1 cellular context compared by ENCODE assay signal in genomic region chr16:67183284-67183626, GRCh38.
TF ChIP-seq lines count a peak whose summit lies in the region.

No MANE protein-coding gene starts in this region.

TF ChIP-seq in HepG2, 621 proteins besides CTCF, POLR2A, EP300 and RAD21 (continued from another document and continues in another):
- 0 out of 2 replicates have a peak, but pooled peaks have one; percentile 75 for TF ChIP-seq ZSCAN5A (CRISPR knock-in tag; IDR thresholded peaks at IDR 0.05; ENCODE audit: borderline replicate concordance)
- 0 out of 2 replicates have a peak, but pooled peaks have one; percentile 62 for TF ChIP-seq ZBTB34 (CRISPR knock-in tag; IDR thresholded peaks at IDR 0.05)
- no peak for TF ChIP-seq XRCC5 (optimal IDR thresholded peaks at IDR 0.05; ENCODE audit: low read length)
- no peak for TF ChIP-seq ZNF235 (CRISPR knock-in tag; IDR thresholded peaks at IDR 0.05; ENCODE audit: borderline replicate concordance)
- no peak for TF ChIP-seq ZXDC (CRISPR knock-in tag; IDR thresholded peaks at IDR 0.05)
- TF ChIP-seq GATA4 (IDR thresholded peaks at IDR 0.05; ENCODE audit: borderline replicate concordance, low read depth), result 0 out of 2 replicates have a peak, but pooled peaks have one; percentile 1
- 0 out of 2 replicates have a peak, but pooled peaks have one; percentile 46 for TF ChIP-seq ZNF879 (CRISPR knock-in tag; IDR thresholded peaks at IDR 0.05)
- TF ChIP-seq RBFOX2 (IDR thresholded peaks at IDR 0.05; ENCODE audit: low read depth, low read length), result no peak
- TF ChIP-seq HIC2 (CRISPR knock-in tag; IDR thresholded peaks at IDR 0.05; ENCODE audit: low read depth), result no peak
- TF ChIP-seq IRX3 (CRISPR knock-in tag; IDR thresholded peaks at IDR 0.05; ENCODE audit: borderline replicate concordance, low read depth), result no peak; the same call in 1 of the 2 replicates
- TF ChIP-seq ZNF572 (CRISPR knock-in tag; IDR thresholded peaks at IDR 0.05), result peak; percentile 89; the same call in 1 of the 2 replicates
- no peak for TF ChIP-seq SRSF4 (IDR thresholded peaks at IDR 0.05; ENCODE audit: low read depth, low read length, poor library complexity, severe bottlenecking)
- TF ChIP-seq ZFX (CRISPR knock-in tag; IDR thresholded peaks at IDR 0.05; ENCODE audit: low read depth), result peak; percentile 51; the same call in 1 of the 2 replicates
- no peak for TF ChIP-seq ZNF512 (CRISPR knock-in tag; IDR thresholded peaks at IDR 0.05)
- no peak for TF ChIP-seq DZIP1 (CRISPR knock-in tag; IDR thresholded peaks at IDR 0.05)
- TF ChIP-seq ZFY (CRISPR knock-in tag; IDR thresholded peaks at IDR 0.05), result peak; percentile 19; the same call in 1 of the 2 replicates
- TF ChIP-seq PPARG (CRISPR knock-in tag; conservative IDR thresholded peaks at IDR 0.05), result no peak
- peak; percentile 19; the same call in 1 of the 2 replicates for TF ChIP-seq HOMEZ (CRISPR knock-in tag; IDR thresholded peaks at IDR 0.05; ENCODE audit: low read depth)
- no peak for TF ChIP-seq ZNF883 (CRISPR knock-in tag; IDR thresholded peaks at IDR 0.05; ENCODE audit: not compliant biosample characterization)
- no peak for TF ChIP-seq FOXO1 (CRISPR knock-in tag; IDR thresholded peaks at IDR 0.05)
- no peak for TF ChIP-seq ZNF414 (CRISPR knock-in tag; IDR thresholded peaks at IDR 0.05)
- TF ChIP-seq NFATC3 (CRISPR knock-in tag; IDR thresholded peaks at IDR 0.05), result no peak
- TF ChIP-seq ZSCAN20 (CRISPR knock-in tag; IDR thresholded peaks at IDR 0.05; ENCODE audit: borderline replicate concordance), result no peak
- no peak for TF ChIP-seq RBM39 (IDR thresholded peaks at IDR 0.05; ENCODE audit: low read depth, low read length, poor library complexity, severe bottlenecking)
- TF ChIP-seq ZMAT3 (CRISPR knock-in tag; conservative IDR thresholded peaks at IDR 0.05), result 0 out of 2 replicates have a peak, but pooled peaks have one; percentile 25
- TF ChIP-seq ARNT2 (CRISPR knock-in tag; IDR thresholded peaks at IDR 0.05; ENCODE audit: low read depth), result 0 out of 2 replicates have a peak, but pooled peaks have one; percentile 6
- TF ChIP-seq ZNF569 (CRISPR knock-in tag; IDR thresholded peaks at IDR 0.05; ENCODE audit: borderline replicate concordance), result no peak
- 0 out of 2 replicates have a peak, but pooled peaks have one; percentile 8 for TF ChIP-seq HNRNPL (IDR thresholded peaks at IDR 0.05; ENCODE audit: low read depth, low read length)
- TF ChIP-seq ZBTB3 (CRISPR knock-in tag; IDR thresholded peaks at IDR 0.05; ENCODE audit: borderline replicate concordance, low read depth), result no peak
- TF ChIP-seq FIP1L1 (IDR thresholded peaks at IDR 0.05; ENCODE audit: borderline replicate concordance, insufficient read depth, low read depth, low read length), result no peak
- no peak for TF ChIP-seq TBX3 (IDR thresholded peaks at IDR 0.05; ENCODE audit: borderline replicate concordance)
- 0 out of 2 replicates have a peak, but pooled peaks have one; percentile 5 for TF ChIP-seq AFF4 (CRISPR knock-in tag; IDR thresholded peaks at IDR 0.05)
- peak; percentile 75 for TF ChIP-seq U2AF1 (optimal IDR thresholded peaks at IDR 0.05; ENCODE audit: low read depth, low read length)
- no peak for TF ChIP-seq ZNF280D (CRISPR knock-in tag; IDR thresholded peaks at IDR 0.05)
- peak; percentile 17; the same call in 1 of the 2 replicates for TF ChIP-seq GLI4 (CRISPR knock-in tag; IDR thresholded peaks at IDR 0.05; ENCODE audit: borderline replicate concordance)
